Comparison of ENCODE assay signal across 20 cellular contexts in the genomic region with DNA sequence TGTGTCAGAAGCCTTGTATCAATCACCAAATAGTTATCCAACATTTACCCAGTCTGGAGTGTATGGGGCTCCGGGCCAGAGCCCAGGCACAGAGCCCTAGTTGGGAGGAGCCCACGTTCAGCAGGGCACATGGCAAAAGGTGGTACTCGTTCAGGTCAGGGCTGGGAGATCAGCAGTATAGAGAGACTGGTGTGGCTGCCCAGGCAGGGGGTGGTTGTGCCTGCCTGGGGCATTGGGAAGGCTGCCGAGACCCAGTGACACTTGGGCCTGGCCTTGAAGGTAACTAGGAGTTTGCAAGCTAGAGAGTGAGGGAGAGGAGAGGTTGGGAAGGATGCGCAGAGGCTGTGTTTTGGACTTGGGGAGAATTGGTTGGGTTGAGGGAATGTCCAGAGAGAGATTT. TPM values are rescaled to one million over a fixed set of nuclear protein-coding genes. Genes with fewer than 3 reads are reported as not detected.
DNase-seq lines count a peak whose midpoint lies in the region; ATAC-seq and TF ChIP-seq lines count a peak whose summit lies in the region.
"Had no signal": no experiment of that assay in that cellular context is flagged by ENCODE, and none has a peak within 500 bp of the region (broad histone marks: within the 10 kb centered on the region; RNA-seq: fewer than 3 reads in every experiment).

No MANE protein-coding gene starts in this region.

- intact Hi-C loops in ascending aorta (cut with DNase I), result loop anchor here (2.0 kb wide), 1 partner anchor 15 kb away; no protein-coding TSS in a partner anchor

- peak overlapping the region; percentile 61 to 79 for H3K27ac ChIP-seq in ascending aorta
- H3K27ac ChIP-seq in endodermal cell (ENCODE audit: low read depth, low read length), result no peak overlapping the region
- no peak overlapping the region for H3K27ac ChIP-seq in MM.1S (ENCODE audit: low read length)
- H3K27ac ChIP-seq: BLaER1 had no signal

- H3K4me3 ChIP-seq in ascending aorta, result no peak overlapping the region
- H3K4me3 ChIP-seq in endodermal cell (ENCODE audit: low read length), result no peak overlapping the region
- H3K4me3 ChIP-seq in MM.1S (ENCODE audit: low read length), result no peak overlapping the region
- H3K4me3 ChIP-seq: BLaER1 had no signal

- H3K4me3 Mint-ChIP-seq in endodermal cell (no peak overlapping the region), osteocyte (ENCODE audit: unreplicated experiment) (no peak overlapping the region)
- H3K4me3 Mint-ChIP-seq: CD4-positive, alpha-beta T cell; H9; HFFc6; IgD-negative memory B cell had no signal

- no peaks in the 10 kb centered on the region for H3K9me3 ChIP-seq in ascending aorta
- H3K9me3 ChIP-seq in endodermal cell (ENCODE audit: control insufficient read depth, low read length), result no peaks in the 10 kb centered on the region
- H3K9me3 ChIP-seq in MM.1S (replicated peaks; ENCODE audit: insufficient read depth, low read length), result no peaks in the 10 kb centered on the region
- H3K9me3 ChIP-seq: BLaER1 had no signal

- H3K27me3 ChIP-seq in ascending aorta, result no peaks in the 10 kb centered on the region
- no peaks in the 10 kb centered on the region for H3K27me3 ChIP-seq in endodermal cell (ENCODE audit: control insufficient read depth, insufficient read depth, low read length, poor library complexity, severe bottlenecking)
- H3K27me3 ChIP-seq in MM.1S (replicated peaks; ENCODE audit: insufficient read depth, low read length), result no peaks in the 10 kb centered on the region
- H3K27me3 ChIP-seq: BLaER1 had no signal

- H3K4me1 Mint-ChIP-seq in endodermal cell (no peaks in the 10 kb centered on the region), osteocyte (ENCODE audit: unreplicated experiment) (peaks cover 28% of the 10 kb centered on the region)
- H3K4me1 Mint-ChIP-seq: IgD-negative memory B cell had no signal

- no peaks in the 10 kb centered on the region for H3K9me2 ChIP-seq in MM.1S (replicated peaks; ENCODE audit: insufficient read depth, low read length)

- WGBS in endodermal cell (ENCODE audit: insufficient coverage in 1 of 2, insufficient read length in 1 of 2), 2 experiments, result 94 to 100% methylated on average over 2 to 5 of the region's 5 CpGs

- H3K9me3 Mint-ChIP-seq in endodermal cell (no peaks in the 10 kb centered on the region), osteocyte (ENCODE audit: unreplicated experiment) (no peaks in the 10 kb centered on the region)
- H3K9me3 Mint-ChIP-seq: CD4-positive, alpha-beta T cell; H9; HFFc6 had no signal

- H3K27ac Mint-ChIP-seq in endodermal cell (no peak overlapping the region), osteocyte (ENCODE audit: unreplicated experiment) (peak overlapping the region; percentile 58)
- H3K27ac Mint-ChIP-seq: CD4-positive, alpha-beta T cell; H9; HFFc6 had no signal

- no peaks in the 10 kb centered on the region for H4K20me1 ChIP-seq in MM.1S (ENCODE audit: insufficient read depth, low read length)
- H4K20me1 ChIP-seq: BLaER1 had no signal

- H2AFZ ChIP-seq in MM.1S (ENCODE audit: low read length), result no peak overlapping the region

- H3K27me3 Mint-ChIP-seq in endodermal cell (ENCODE audit: insufficient read depth) (no peaks in the 10 kb centered on the region), osteocyte (ENCODE audit: unreplicated experiment) (no peaks in the 10 kb centered on the region)
- H3K27me3 Mint-ChIP-seq: CD4-positive, alpha-beta T cell; IgD-negative memory B cell had no signal

- no peak for TF ChIP-seq CTCF in ascending aorta (IDR thresholded peaks at IDR 0.05)
- no peak for TF ChIP-seq CTCF in endodermal cell (conservative IDR thresholded peaks at IDR 0.05)
- TF ChIP-seq CTCF in osteocyte (IDR thresholded peaks at IDR 0.05), result no peak
- TF ChIP-seq CTCF in MM.1S (IDR thresholded peaks at IDR 0.05; ENCODE audit: low read length), result no peak

- H3K4me1 ChIP-seq in ascending aorta (peaks cover 0 to 13% of the 10 kb centered on the region in 2 donors), endodermal cell (ENCODE audit: control insufficient read depth, insufficient read depth, low read length) (no peaks in the 10 kb centered on the region), MM.1S (ENCODE audit: low read length) (no peaks in the 10 kb centered on the region)
- H3K4me1 ChIP-seq: BLaER1 had no signal

- H3K4me2 ChIP-seq in MM.1S (ENCODE audit: low read depth, low read length), result no peak overlapping the region
- H3K4me2 ChIP-seq: BLaER1 had no signal

- no peaks in the 10 kb centered on the region for H3F3A ChIP-seq in MM.1S (ENCODE audit: insufficient read depth, low read length)

- H3K36me3 ChIP-seq in ascending aorta (no peaks in the 10 kb centered on the region), endodermal cell (ENCODE audit: control insufficient read depth, insufficient read depth, low read length) (no peaks in the 10 kb centered on the region), MM.1S (replicated peaks; ENCODE audit: insufficient read depth, low read length) (no peaks in the 10 kb centered on the region)
- H3K36me3 ChIP-seq: BLaER1 had no signal

- no peak for ATAC-seq in HG02840 (IDR thresholded peaks at IDR 0.05; ENCODE audit: low FRiP score, unreplicated experiment)
- ATAC-seq: Panc1 had no signal

- DNase-seq in ascending aorta (ENCODE audit: low spot score in 2 of 2) (no peak), endodermal cell (peak; percentile 24), osteocyte (ENCODE audit: extremely low spot score, unreplicated experiment) (no peak), SW 1271 (lab: John Stamatoyannopoulos, UW) (no peak), MM.1S (no peak), activated gamma-delta T cell treated with Interleukin-2 at 50 U/mL for 16 hours (no peak)
- DNase-seq: CD4-positive, alpha-beta T cell; COR-L47; DMS79; H9; HFFc6; NCI-H1694; NCI-H2081; NCI-H2171; NCI-H524 treated with DMSO at 0.1 percent for 48 hours; NCI-H82 had no signal

- H3K79me2 ChIP-seq in MM.1S (ENCODE audit: low read length), result no peaks in the 10 kb centered on the region

- no peak overlapping the region for H3K9ac ChIP-seq in endodermal cell (ENCODE audit: extremely low read depth, low read length, poor library complexity, severe bottlenecking)
- no peak overlapping the region for H3K9ac ChIP-seq in MM.1S (ENCODE audit: low read length)
- H3K9ac ChIP-seq: BLaER1 had no signal

- H3K36me3 Mint-ChIP-seq in endodermal cell (ENCODE audit: low read depth), result no peaks in the 10 kb centered on the region
- no peaks in the 10 kb centered on the region for H3K36me3 Mint-ChIP-seq in osteocyte (ENCODE audit: unreplicated experiment)
- H3K36me3 Mint-ChIP-seq: IgD-negative memory B cell had no signal

RNA-seq across cellular contexts. Expression of a gene that starts 48.9 kb away (rescaled TPM):
- total RNA-seq in ascending aorta (763 TPM), endodermal cell (10 to 100 TPM in 1 of 2 donors, 1 to 10 TPM in 1; 7.4 to 20.3 TPM), osteocyte (294 and 321 TPM in 2 replicates)
- polyA plus RNA-seq in endodermal cell (2013, experiment 1 of 2), result 19.3 TPM
- 13.4 TPM for polyA plus RNA-seq in endodermal cell (2013, experiment 2 of 2)

Comparison
In these comparisons a context has a peak if more than half of its experiments do, and no peak if none do; other contexts are left out.
1. H3K27ac ChIP-seq: peak in ascending aorta (2 of 2); none in endodermal cell (single experiment) and MM.1S (single experiment).
2. RNA of a gene that starts 48.9 kb away (total RNA-seq): 763 TPM in ascending aorta (single experiment) and 294 to 321 TPM in osteocyte; 7.4 to 20.3 TPM in endodermal cell; every median in the first group is over 10 times any median in the second.